In genomic region chr4:143287571-143287923, GRCh38 we compare ENCODE assay signal across 13 cellular contexts. TPM values are rescaled to one million over a fixed set of nuclear protein-coding genes. Genes with fewer than 3 reads are reported as not detected.
DNase-seq lines count a peak whose midpoint lies in the region; ATAC-seq and TF ChIP-seq lines count a peak whose summit lies in the region.
"Had no signal": no experiment of that assay in that cellular context is flagged by ENCODE, and none has a peak within 500 bp of the region (broad histone marks: within the 10 kb centered on the region; RNA-seq: fewer than 3 reads in every experiment).

No MANE protein-coding gene starts in this region.

- peaks cover 5% of the 10 kb centered on the region for H3K27me3 Mint-ChIP-seq in activated naive CD8-positive, alpha-beta T cell treated with anti-CD3 and anti-CD28 coated beads for 36 hours

- TF ChIP-seq CTCF in heart left ventricle (IDR thresholded peaks at IDR 0.05), result no peak
- TF ChIP-seq CTCF in breast epithelium (IDR thresholded peaks at IDR 0.05), result no peak
- no peak for TF ChIP-seq CTCF in uterus (IDR thresholded peaks at IDR 0.05)
- TF ChIP-seq CTCF in GM10266 (IDR thresholded peaks at IDR 0.05; ENCODE audit: control insufficient read depth, insufficient read depth, low read depth, missing control alignments), result no peak

- H3K27me3 ChIP-seq in heart left ventricle, result no peaks in the 10 kb centered on the region
- no peaks in the 10 kb centered on the region for H3K27me3 ChIP-seq in breast epithelium
- no peaks in the 10 kb centered on the region for H3K27me3 ChIP-seq in muscle layer of colon (ENCODE audit: control insufficient read depth in 1 of 2, insufficient read depth in 2 of 2, low read length in 2 of 2)
- no peaks in the 10 kb centered on the region for H3K27me3 ChIP-seq in uterus

- no peak overlapping the region for H3K4me3 Mint-ChIP-seq in activated naive CD8-positive, alpha-beta T cell treated with anti-CD3 and anti-CD28 coated beads for 36 hours
- H3K4me3 Mint-ChIP-seq: central memory CD8-positive, alpha-beta T cell; mesothelial cell of epicardium had no signal

- H3K4me1 ChIP-seq in heart left ventricle, result peaks cover 0 to 39% (median 7%) of the 10 kb centered on the region in 12 donors
- H3K4me1 ChIP-seq in breast epithelium, result no peaks in the 10 kb centered on the region
- peaks cover 22% of the 10 kb centered on the region for H3K4me1 ChIP-seq in muscle layer of colon (ENCODE audit: insufficient read depth, low read length)
- H3K4me1 ChIP-seq in uterus, result no peaks in the 10 kb centered on the region

- peak overlapping the region in 1 of 12 donors; percentile 2 for H3K4me3 ChIP-seq in heart left ventricle
- H3K4me3 ChIP-seq in breast epithelium, result no peak overlapping the region
- H3K4me3 ChIP-seq in muscle layer of colon (ENCODE audit: low read depth in 1 of 2, low read length in 2 of 2), result no peak overlapping the region
- no peak overlapping the region for H3K4me3 ChIP-seq in uterus

- DNase-seq in heart left ventricle (no peak), Right ventricle myocardium inferior (ENCODE audit: missing footprints) (no peak), breast epithelium (ENCODE audit: low spot score in 2 of 2) (no peak), uterus (no peak), GM10266 (ENCODE audit: extremely low spot score) (no peak), GM03348 (ENCODE audit: low spot score) (no peak)
- DNase-seq in activated naive CD8-positive, alpha-beta T cell treated with anti-CD3 and anti-CD28 coated beads for 36 hours, result no peak
- DNase-seq: activated naive CD4-positive, alpha-beta T cell treated with Interleukin-2 at 50 U/mL for 16 hours; NCI-H1417; SHP77 had no signal

- H3K4me1 Mint-ChIP-seq in activated naive CD8-positive, alpha-beta T cell treated with anti-CD3 and anti-CD28 coated beads for 36 hours, result no peaks in the 10 kb centered on the region
- H3K4me1 Mint-ChIP-seq: central memory CD8-positive, alpha-beta T cell had no signal

- no peak overlapping the region for H3K9ac ChIP-seq in muscle layer of colon (ENCODE audit: low read length)

- H3K9me3 ChIP-seq in heart left ventricle, result no peaks in the 10 kb centered on the region
- H3K9me3 ChIP-seq in breast epithelium, result no peaks in the 10 kb centered on the region
- H3K9me3 ChIP-seq in muscle layer of colon (ENCODE audit: low read length), result no peaks in the 10 kb centered on the region
- H3K9me3 ChIP-seq in uterus, result no peaks in the 10 kb centered on the region

- H3K27ac Mint-ChIP-seq in activated naive CD8-positive, alpha-beta T cell treated with anti-CD3 and anti-CD28 coated beads for 36 hours, result no peak overlapping the region

- TF ChIP-seq POLR2A in heart left ventricle (IDR thresholded peaks at IDR 0.05), result no peak
- no peak for TF ChIP-seq POLR2A in breast epithelium (IDR thresholded peaks at IDR 0.05)
- no peak for TF ChIP-seq POLR2A in uterus (IDR thresholded peaks at IDR 0.05)

- no peaks in the 10 kb centered on the region for H3K9me3 Mint-ChIP-seq in activated naive CD8-positive, alpha-beta T cell treated with anti-CD3 and anti-CD28 coated beads for 36 hours
- H3K9me3 Mint-ChIP-seq: central memory CD8-positive, alpha-beta T cell; mesothelial cell of epicardium had no signal

- no peak for ATAC-seq in heart left ventricle
- ATAC-seq in Right ventricle myocardium inferior, result no peak

- WGBS in heart left ventricle, 4 donors, result 61 to 73% (median 62%) methylated on average over 3 of the region's 3 CpGs

- H3K36me3 ChIP-seq in heart left ventricle, result no peaks in the 10 kb centered on the region
- no peaks in the 10 kb centered on the region for H3K36me3 ChIP-seq in breast epithelium
- H3K36me3 ChIP-seq in muscle layer of colon (ENCODE audit: insufficient read depth, low read length), result no peaks in the 10 kb centered on the region
- no peaks in the 10 kb centered on the region for H3K36me3 ChIP-seq in uterus

- H3K27ac ChIP-seq in heart left ventricle (peak overlapping the region; percentile 11 to 90 (median 63)), breast epithelium (peak overlapping the region; percentile 48 to 57), muscle layer of colon (ENCODE audit: low read depth, low read length) (peak overlapping the region; percentile 15), uterus (peak overlapping the region; percentile 77 to 84)

- no peaks in the 10 kb centered on the region for H3K36me3 Mint-ChIP-seq in activated naive CD8-positive, alpha-beta T cell treated with anti-CD3 and anti-CD28 coated beads for 36 hours
- H3K36me3 Mint-ChIP-seq: mesothelial cell of epicardium had no signal

- intact Hi-C loops in heart left ventricle (cut with DNase I) (loop anchor here in 5 of 10 donors (5.0 to 10.0 kb wide), 3 partner anchors 47 to 107 kb away; partner anchors contain the start of gene GAB1 (in 4 of the 5)), Right ventricle myocardium inferior (cut with DNase I) (no loop called here), breast epithelium (cut with DNase I; ENCODE audit: low total_unique reads) (loop anchor here (5.0 kb wide), 1 partner anchor 65 kb away; no protein-coding TSS in a partner anchor), uterus (cut with DNase I; ENCODE audit: low total_unique reads) (no loop called here)

RNA-seq across cellular contexts. Expression of gene GAB1, which starts 49.1 kb away (rescaled TPM):
- 100 to 1,000 TPM in 3 of 9 donors, 10 to 100 TPM in 6; 49.4 to 130 (median 80.6) TPM for total RNA-seq in heart left ventricle
- polyA plus RNA-seq in heart left ventricle, result 10 to 100 TPM; 15.3 to 25.2 TPM
- total RNA-seq in Right ventricle myocardium inferior, result 77.4 TPM
- 10 to 100 TPM; 24.8 to 67.5 (median 38.7) TPM for total RNA-seq in breast epithelium
- 10 to 100 TPM; 50.4 to 65.3 (median 63.7) TPM for total RNA-seq in uterus
- under 1 TPM; 0.24 to 0.74 TPM for total RNA-seq in activated naive CD8-positive, alpha-beta T cell treated with anti-CD3 and anti-CD28 coated beads for 36 hours

Comparison
In these comparisons a context has a peak if more than half of its experiments do, and no peak if none do; other contexts are left out.
1. H3K27ac ChIP-seq: peak in every context shown above with its lines; median percentile 80 in uterus; 63 in heart left ventricle; 52 in breast epithelium; 15 in muscle layer of colon.
2. RNA of gene GAB1, which starts 49.1 kb away (total RNA-seq): 49.4 to 130 TPM in heart left ventricle, 77.4 TPM in Right ventricle myocardium inferior (single experiment), 50.4 to 65.3 TPM in uterus and 24.8 to 67.5 TPM in breast epithelium; 0.24 to 0.74 TPM in activated naive CD8-positive, alpha-beta T cell treated with anti-CD3 and anti-CD28 coated beads for 36 hours; every median in the first group is over 10 times any median in the second.